Comparison of ENCODE assay signal across 15 cellular contexts in genomic region chr5:59348189-59348588, GRCh38.
DNase-seq lines count a peak whose midpoint lies in the region; ATAC-seq, FAIRE-seq and TF ChIP-seq lines count a peak whose summit lies in the region.
"Had no signal": no experiment of that assay in that cellular context is flagged by ENCODE, and none has a peak within 500 bp of the region (broad histone marks: within the 10 kb centered on the region; RNA-seq: fewer than 3 reads in every experiment).

No MANE protein-coding gene starts in this region.

- H3K27ac ChIP-seq in psoas muscle (no peak overlapping the region), ascending aorta (no peak overlapping the region)
- H3K27ac ChIP-seq: colonic mucosa, spleen had no signal

- peak; percentile 4 for TF ChIP-seq CTCF in psoas muscle (IDR thresholded peaks at IDR 0.05)
- no peak for TF ChIP-seq CTCF in ascending aorta (IDR thresholded peaks at IDR 0.05)

- no peaks in the 10 kb centered on the region for H3K27me3 ChIP-seq in psoas muscle (ENCODE audit: insufficient read depth in 3 of 3, low read length in 2 of 3)
- H3K27me3 ChIP-seq in ascending aorta = no peaks in the 10 kb centered on the region
- H3K27me3 ChIP-seq: colonic mucosa, spleen had no signal

- peaks cover 86% of the 10 kb centered on the region for H3K4me1 ChIP-seq in psoas muscle
- H3K4me1 ChIP-seq in ascending aorta = no peaks in the 10 kb centered on the region
- H3K4me1 ChIP-seq: colonic mucosa had no signal

- H3K9me3 ChIP-seq in psoas muscle (no peaks in the 10 kb centered on the region), ascending aorta (no peaks in the 10 kb centered on the region)
- H3K9me3 ChIP-seq: colonic mucosa, spleen had no signal

- FAIRE-seq in colon (lab: Jason Lieb, UNC) = peak; percentile 14
- FAIRE-seq: A204.1 had no signal

- intact Hi-C loops in psoas muscle (cut with DNase I) (no loop called here), ascending aorta (cut with DNase I) (no loop called here)

- no peak for ATAC-seq in psoas muscle
- no peak for ATAC-seq in stimulated activated naive CD8-positive, alpha-beta T cell treated with anti-CD3 and anti-CD28 coated beads, Interleukin-15, Interleukin-2, amounts not matched to agents 100 U/mL and 50 U/mL, for 24 hours
- ATAC-seq: activated CD4-positive, alpha-beta T cell treated with anti-CD3 and anti-CD28 coated beads for 36 hours; T-helper 17 cell had no signal

- H3K4me3 ChIP-seq in psoas muscle = peak overlapping the region; percentile 17
- no peak overlapping the region for H3K4me3 ChIP-seq in ascending aorta
- H3K4me3 ChIP-seq: colonic mucosa, spleen had no signal

- DNase-seq in NCI-H1092 treated with DMSO at 0.1 percent for 48 hours (lab: John Stamatoyannopoulos, UW) = peak; percentile 38
- DNase-seq in NCI-H1092 (lab: John Stamatoyannopoulos, UW) = no peak
- peak; percentile 84 for DNase-seq in NCI-H2029 (lab: John Stamatoyannopoulos, UW)
- no peak for DNase-seq in psoas muscle
- DNase-seq in NCI-H446 (lab: John Stamatoyannopoulos, UW) = no peak
- DNase-seq in ascending aorta (ENCODE audit: low spot score in 2 of 2) = no peak
- DNase-seq in stimulated activated naive CD8-positive, alpha-beta T cell treated with anti-CD3 and anti-CD28 coated beads, Interleukin-15, Interleukin-2, amounts not matched to agents 100 U/mL and 50 U/mL, for 24 hours = no peak
- DNase-seq: activated CD4-positive, alpha-beta T cell treated with anti-CD3 and anti-CD28 coated beads for 36 hours; colonic mucosa; NCI-H2107; spleen; substantia nigra; T-helper 17 cell had no signal

- H3K36me3 ChIP-seq in psoas muscle (ENCODE audit: insufficient read depth in 1 of 2, low read depth in 1 of 2) (no peaks in the 10 kb centered on the region), ascending aorta (no peaks in the 10 kb centered on the region)
- H3K36me3 ChIP-seq: colonic mucosa, spleen had no signal

Comparison
In these comparisons a context has a peak if more than half of its experiments do, and no peak if none do; other contexts are left out.
1. DNase-seq: peak in NCI-H1092 treated with DMSO at 0.1 percent for 48 hours (single experiment) and NCI-H2029 (single experiment); none in NCI-H1092 (single experiment), psoas muscle (0 of 2), NCI-H446 (0 of 2), ascending aorta (0 of 2) and stimulated activated naive CD8-positive, alpha-beta T cell treated with anti-CD3 and anti-CD28 coated beads, Interleukin-15, Interleukin-2, amounts not matched to agents 100 U/mL and 50 U/mL, for 24 hours (single experiment).